Comparison of ENCODE assay signal across 9 cellular contexts in genomic region chr5:80959768-80960442, GRCh38. TPM values are rescaled to one million over a fixed set of nuclear protein-coding genes. Genes with fewer than 3 reads are reported as not detected.
DNase-seq lines count a peak whose midpoint lies in the region; ATAC-seq, FAIRE-seq and TF ChIP-seq lines count a peak whose summit lies in the region.
"Had no signal": no experiment of that assay in that cellular context is flagged by ENCODE, and none has a peak within 500 bp of the region (broad histone marks: within the 10 kb centered on the region; RNA-seq: fewer than 3 reads in every experiment).

RASGRF2 (plus strand) TSS chr5:80960363; CDS start chr5:80960739, 376 bp downstream.

- no peaks in the 10 kb centered on the region for H3K79me2 ChIP-seq in astrocyte (ENCODE audit: insufficient read depth, low read length)

- H3K4me1 Mint-ChIP-seq in astrocyte (ENCODE audit: low read depth, unreplicated experiment): peaks cover 13% of the 10 kb centered on the region

- H2AFZ ChIP-seq in astrocyte (ENCODE audit: low read depth, low read length): peak within 1 kb of the TSS; percentile 81

- intact Hi-C loops in sigmoid colon (cut with DNase I): loop anchor here (5.0 to 10.0 kb wide), 4 partner anchors 105 to 235 kb away; no protein-coding TSS in a partner anchor

- whole genome bisulfite sequencing in iPS DF 6.9 (ENCODE audit: insufficient coverage, insufficient read length): 100% methylated on average over 1 of the region's 66 CpGs
- WGBS in sigmoid colon, 2 donors: 11 to 13% methylated on average over 66 of the region's 66 CpGs

- TF ChIP-seq EP300 in sigmoid colon (IDR thresholded peaks at IDR 0.05): no peak

- peak within 1 kb of the TSS; percentile 36 for H3K9ac ChIP-seq in astrocyte (ENCODE audit: low read length)

- TF ChIP-seq CTCF in astrocyte (IDR thresholded peaks at IDR 0.05; ENCODE audit: insufficient read depth, low read depth, low read length) (no peak), sigmoid colon (IDR thresholded peaks at IDR 0.05) (no peak)

- H3K4me3 Mint-ChIP-seq in astrocyte (ENCODE audit: unreplicated experiment): peak within 1 kb of the TSS; percentile 84

- peaks cover 9% of the 10 kb centered on the region for H3K27me3 ChIP-seq in astrocyte (ENCODE audit: insufficient read depth, low read length)
- peaks cover 3% of the 10 kb centered on the region; the same call in 1 of the 2 replicates for H3K27me3 ChIP-seq in iPS DF 6.9 (ENCODE audit: control insufficient read depth, insufficient read depth, low read length)
- H3K27me3 ChIP-seq in sigmoid colon: peaks cover 0 to 39% (median 16%) of the 10 kb centered on the region in 3 donors

- H3K9me3 ChIP-seq in astrocyte (ENCODE audit: insufficient read depth, low read depth, low read length) (no peaks in the 10 kb centered on the region), iPS DF 6.9 (ENCODE audit: control insufficient read depth, insufficient read depth, low read length) (no peaks in the 10 kb centered on the region), sigmoid colon (no peaks in the 10 kb centered on the region)

- peak within 1 kb of the TSS; percentile 87 for H3K4me2 ChIP-seq in astrocyte (ENCODE audit: low read length)

- peak within 1 kb of the TSS; percentile 58 for H3K4me3 ChIP-seq in astrocyte (ENCODE audit: insufficient read depth, low read depth, low read length)
- peak within 1 kb of the TSS; percentile 75 for H3K4me3 ChIP-seq in iPS DF 6.9 (ENCODE audit: low read length)
- H3K4me3 ChIP-seq in sigmoid colon: peak within 1 kb of the TSS; percentile 37 to 55 (median 51)

- no peaks in the 10 kb centered on the region for H3K36me3 ChIP-seq in astrocyte (ENCODE audit: insufficient read depth, low read length)
- no peaks in the 10 kb centered on the region for H3K36me3 ChIP-seq in iPS DF 6.9 (ENCODE audit: control insufficient read depth, insufficient read depth, low read length)
- H3K36me3 ChIP-seq in sigmoid colon: no peaks in the 10 kb centered on the region

- peak; percentile 35 for DNase-seq in GM03348 (ENCODE audit: low spot score)
- peak; percentile 17 to 70 (median 23) for DNase-seq in T-helper 2 cell
- DNase-seq in astrocyte (ENCODE audit: low read depth): peak; percentile 31
- DNase-seq in iPS DF 6.9 (ENCODE audit: low read depth, low spot score): no peak
- peak; percentile 65 for DNase-seq in sigmoid colon
- DNase-seq in foreskin melanocyte: no peak

- FAIRE-seq in astrocyte (lab: Jason Lieb, UNC): no peak

- no peak for TF ChIP-seq POLR2A in sigmoid colon (IDR thresholded peaks at IDR 0.05)

- H3K4me1 ChIP-seq in astrocyte (ENCODE audit: insufficient read depth, low read length) (peaks cover 19% of the 10 kb centered on the region), iPS DF 6.9 (ENCODE audit: control insufficient read depth, insufficient read depth, low read length) (peaks cover 7% of the 10 kb centered on the region; the same call in 1 of the 2 replicates), sigmoid colon (peaks cover 0 to 13% (median 8%) of the 10 kb centered on the region in 4 donors)

- H4K20me1 ChIP-seq in astrocyte (ENCODE audit: insufficient read depth, low read length): no peaks in the 10 kb centered on the region

- no peak within 1 kb of the TSS for H3K27ac ChIP-seq in astrocyte (ENCODE audit: low read depth, low read length)
- no peak within 1 kb of the TSS for H3K27ac ChIP-seq in iPS DF 6.9 (ENCODE audit: low read length)
- H3K27ac ChIP-seq in sigmoid colon: peak within 1 kb of the TSS; percentile 68 to 75 (median 72)
- H3K27ac ChIP-seq: HL-60 had no signal

- peaks cover 17% of the 10 kb centered on the region for H3K27me3 Mint-ChIP-seq in astrocyte (ENCODE audit: low read depth, unreplicated experiment)

- H3K36me3 Mint-ChIP-seq in astrocyte (ENCODE audit: low read depth, unreplicated experiment): no peaks in the 10 kb centered on the region

- peaks cover 4% of the 10 kb centered on the region for H3K9me3 Mint-ChIP-seq in astrocyte (ENCODE audit: unreplicated experiment)

- peak within 1 kb of the TSS; percentile 21 for H3K27ac Mint-ChIP-seq in astrocyte (ENCODE audit: unreplicated experiment)

- ATAC-seq in GM19035 (IDR thresholded peaks at IDR 0.05; ENCODE audit: unreplicated experiment) (no peak), HG02610 (IDR thresholded peaks at IDR 0.05; ENCODE audit: unreplicated experiment) (no peak)

RNA-seq across cellular contexts. Expression of gene RASGRF2, which starts in this region (rescaled TPM):
- total RNA-seq in astrocyte (8.0 and 8.5 TPM in 2 replicates), sigmoid colon (1 to 10 TPM; 6.8 to 9.5 (median 7.3) TPM)
- polyA plus RNA-seq in sigmoid colon: 1 to 10 TPM in 1 of 3 donors, under 1 TPM in 2; under 0.01 to 1.9 (median 0.23) TPM

Comparison
In these comparisons a context has a peak if more than half of its experiments do, and no peak if none do; other contexts are left out.
1. DNase-seq: peak in GM03348 (single experiment), T-helper 2 cell (5 of 5), astrocyte (single experiment) and sigmoid colon (single experiment); none in iPS DF 6.9 (single experiment) and foreskin melanocyte (single experiment).
2. H3K27ac ChIP-seq: peak in sigmoid colon (4 of 4); none in astrocyte (single experiment) and iPS DF 6.9 (single experiment).
3. Peak in every context shown above with its lines, with median percentiles within 50 percentile points of each other: H3K4me3 ChIP-seq.